ENCODE assay signal across 9 cellular contexts in genomic region chr13:51643114-51643881, GRCh38. TPM values are rescaled to one million over a fixed set of nuclear protein-coding genes. Genes with fewer than 3 reads are reported as not detected.
A peak's percentile ranks its signal among the peaks of the same experiment; 100 is the strongest.
DNase-seq lines count a peak whose midpoint lies in the region; ATAC-seq and TF ChIP-seq lines count a peak whose summit lies in the region.
"Had no signal": no experiment of that assay in that cellular context is flagged by ENCODE, and none has a peak within 500 bp of the region (broad histone marks: within the 10 kb centered on the region; RNA-seq: fewer than 3 reads in every experiment).

No MANE protein-coding gene starts in this region.

- H3K4me1 ChIP-seq in HEK293 (ENCODE audit: control insufficient read depth, insufficient read depth, low read length) = peaks cover 28% of the 10 kb centered on the region

- POLR2A ChIA-PET in HEK293 (lab: Yijun Ruan, JAX) = no interaction called here

- H3K4me3 Mint-ChIP-seq in activated naive CD8-positive, alpha-beta T cell treated with anti-CD3 and anti-CD28 coated beads for 36 hours = no peak overlapping the region
- peak overlapping the region in 4 of 5 donors; percentile 30 to 74 (median 62) for H3K4me3 Mint-ChIP-seq in immature natural killer cell

- peaks cover 41% of the 10 kb centered on the region for H3K4me1 Mint-ChIP-seq in activated naive CD8-positive, alpha-beta T cell treated with anti-CD3 and anti-CD28 coated beads for 36 hours
- peaks cover 43 to 53% of the 10 kb centered on the region in 2 donors for H3K4me1 Mint-ChIP-seq in immature natural killer cell

- peak; percentile 65 for DNase-seq in ACHN
- DNase-seq in activated naive CD8-positive, alpha-beta T cell treated with anti-CD3 and anti-CD28 coated beads for 36 hours = no peak
- DNase-seq in immature natural killer cell = no peak
- no peak for DNase-seq in GF-D8 (lab: John Stamatoyannopoulos, UW)
- no peak for DNase-seq in DMS114 treated with DMSO at 0.1 percent for 48 hours (lab: John Stamatoyannopoulos, UW; ENCODE audit: unreplicated experiment)
- no peak for DNase-seq in cerebellar cortex (ENCODE audit: low spot score)
- DNase-seq: stimulated activated CD4-positive, alpha-beta T cell treated with anti-CD3 and anti-CD28 coated beads, Interleukin-2, amount 100 ng/mL, for 48 hours had no signal

- in situ Hi-C loops in ACHN (cut with HindIII; ENCODE audit: low pct_ligation_motif_present, low pct_unique_long_range_greater_than_20kb, low sequenced_read_pairs) = no loop called here

- TF ChIP-seq CTCF in HEK293 (tag by site-specific recombination; IDR thresholded peaks at IDR 0.05) = no peak

- H3K27me3 Mint-ChIP-seq in activated naive CD8-positive, alpha-beta T cell treated with anti-CD3 and anti-CD28 coated beads for 36 hours = no peaks in the 10 kb centered on the region
- no peaks in the 10 kb centered on the region for H3K27me3 Mint-ChIP-seq in immature natural killer cell (ENCODE audit: low read depth in 3 of 3)

- H3K36me3 ChIP-seq in HEK293 (ENCODE audit: control insufficient read depth in 2 of 2, insufficient read depth in 1 of 2, low read length in 2 of 2) = no peaks in the 10 kb centered on the region

- no peak for ATAC-seq in HG03469 (IDR thresholded peaks at IDR 0.05; ENCODE audit: unreplicated experiment)

- no peaks in the 10 kb centered on the region for H3K9me3 Mint-ChIP-seq in activated naive CD8-positive, alpha-beta T cell treated with anti-CD3 and anti-CD28 coated beads for 36 hours
- H3K9me3 Mint-ChIP-seq in immature natural killer cell = no peaks in the 10 kb centered on the region

- peak overlapping the region; percentile 47 for H3K27ac Mint-ChIP-seq in activated naive CD8-positive, alpha-beta T cell treated with anti-CD3 and anti-CD28 coated beads for 36 hours
- peak overlapping the region; percentile 55 to 88 (median 77) for H3K27ac Mint-ChIP-seq in immature natural killer cell

- H3K4me3 ChIP-seq in HEK293 (ENCODE audit: low read depth, low read length) = no peak overlapping the region

- CTCF ChIA-PET in HEK293 (lab: Yijun Ruan, JAX) = no interaction called here

- peak overlapping the region; percentile 58 for H3K27ac ChIP-seq in HEK293 (ENCODE audit: extremely low read depth, low read depth, low read length)

- no peaks in the 10 kb centered on the region for H3K9me3 ChIP-seq in HEK293 (ENCODE audit: control insufficient read depth, insufficient read depth, low read depth, low read length)

- H3K36me3 Mint-ChIP-seq in activated naive CD8-positive, alpha-beta T cell treated with anti-CD3 and anti-CD28 coated beads for 36 hours = peaks cover 6% of the 10 kb centered on the region
- H3K36me3 Mint-ChIP-seq in immature natural killer cell = peaks cover 0 to 4% (median 0%) of the 10 kb centered on the region in 3 donors

TF ChIP-seq in HEK293, 187 proteins besides CTCF, POLR2A, EP300 and RAD21:
- TF ChIP-seq ZFP3 (tag by site-specific recombination; IDR thresholded peaks at IDR 0.05; ENCODE audit: low read depth) (no peak), REST (tag by site-specific recombination; IDR thresholded peaks at IDR 0.05) (peak; percentile 76), IKZF3 (tag by site-specific recombination; IDR thresholded peaks at IDR 0.05) (peak; percentile 42), OSR2 (tag by site-specific recombination; IDR thresholded peaks at IDR 0.05) (peak; percentile 76)
TF ChIP-seq in HEK293: peak in this region for 3.

RNA-seq across cellular contexts. Expression of gene WDFY2, which starts 59.0 kb away (rescaled TPM):
- total RNA-seq in activated naive CD8-positive, alpha-beta T cell treated with anti-CD3 and anti-CD28 coated beads for 36 hours = 1 to 10 TPM; 6.0 to 7.9 TPM
- 1 to 10 TPM; 1.6 to 4.6 (median 3.0) TPM for polyA plus RNA-seq in immature natural killer cell
